ENCODE assay signal across 24 cellular contexts in genomic region chr3:13517253-13517977, GRCh38. TPM values are rescaled to one million over a fixed set of nuclear protein-coding genes. Genes with fewer than 3 reads are reported as not detected.
A peak's percentile ranks its signal among the peaks of the same experiment; 100 is the strongest.
DNase-seq lines count a peak whose midpoint lies in the region; ATAC-seq, FAIRE-seq and TF ChIP-seq lines count a peak whose summit lies in the region.
"Had no signal": no experiment of that assay in that cellular context is flagged by ENCODE, and none has a peak within 500 bp of the region (broad histone marks: within the 10 kb centered on the region; RNA-seq: fewer than 3 reads in every experiment).

No MANE protein-coding gene starts in this region.

- TF ChIP-seq CTCF in kidney (IDR thresholded peaks at IDR 0.05; ENCODE audit: borderline replicate concordance, extremely low read depth, insufficient read depth) (no peak), gastrocnemius medialis (IDR thresholded peaks at IDR 0.05 in 4 of 5, conservative IDR thresholded peaks at IDR 0.05 in 1 of 5) (no peak), esophagus squamous epithelium (IDR thresholded peaks at IDR 0.05) (no peak), Peyer's patch (IDR thresholded peaks at IDR 0.05) (no peak)

- 67 to 90% methylated on average over 1 to 4 of the region's 18 CpGs for whole genome bisulfite sequencing in esophagus squamous epithelium, 2 donors

- DNase-seq in DMS 273 (lab: John Stamatoyannopoulos, UW; ENCODE audit: unreplicated experiment) (peak; percentile 18), DMS 273 treated with DMSO at 0.1 percent for 48 hours (lab: John Stamatoyannopoulos, UW) (no peak), kidney (peak; percentile 64), gastrocnemius medialis (peak; percentile 88), iPS-NIHi7 (ENCODE audit: extremely low spot score) (no peak), esophagus squamous epithelium (lab: John Stamatoyannopoulos, UW) (no peak), Peyer's patch (no peak)
- DNase-seq in activated CD8-positive, alpha-beta memory T cell treated with anti-CD3 and anti-CD28 coated beads, Interleukin-2, amount 50 U/mL, for 4 hours, result no peak
- DNase-seq: activated CD4-positive, alpha-beta T cell treated with anti-CD3 and anti-CD28 coated beads, Interleukin-2, amount 10 ng/mL, durations not matched to agents 7 days and 5 days; CD8-positive, alpha-beta memory T cell; DMS79; immature natural killer cell; Karpas-422; lower lobe of right lung; MV-4-11; NCI-H1694 treated with DMSO at 0.1 percent for 48 hours; NCI-H2171 treated with DMSO at 0.1 percent for 48 hours; NCI-H69; WERI-Rb-1 had no signal

- no peak overlapping the region for H3K9ac ChIP-seq in kidney (ENCODE audit: low read length in 2 of 2)

- H3K4me1 ChIP-seq in kidney (ENCODE audit: control insufficient read depth in 1 of 2, insufficient read depth in 1 of 2, low read depth in 1 of 2, low read length in 2 of 2), result no peaks in the 10 kb centered on the region
- H3K4me1 ChIP-seq in gastrocnemius medialis, result peaks cover 23 to 32% of the 10 kb centered on the region in 2 donors
- H3K4me1 ChIP-seq in esophagus squamous epithelium, result peaks cover 0 to 46% (median 18%) of the 10 kb centered on the region in 3 donors
- H3K4me1 ChIP-seq in Peyer's patch, result no peaks in the 10 kb centered on the region
- H3K4me1 ChIP-seq: lower lobe of right lung had no signal

- no peak overlapping the region for H3K27ac ChIP-seq in kidney (ENCODE audit: low read depth in 2 of 2, low read length in 2 of 2)
- H3K27ac ChIP-seq in gastrocnemius medialis, result peak overlapping the region; percentile 71 to 86 (median 80)
- H3K27ac ChIP-seq in esophagus squamous epithelium, result peak overlapping the region in 2 of 4 donors; percentile 68 to 75
- no peak overlapping the region for H3K27ac ChIP-seq in Peyer's patch
- H3K27ac ChIP-seq: 22Rv1, lower lobe of right lung, WERI-Rb-1 had no signal

- H3K36me3 ChIP-seq in kidney (ENCODE audit: control insufficient read depth in 1 of 2, insufficient read depth in 2 of 2, low read length in 2 of 2) (no peaks in the 10 kb centered on the region), gastrocnemius medialis (no peaks in the 10 kb centered on the region), esophagus squamous epithelium (no peaks in the 10 kb centered on the region), Peyer's patch (no peaks in the 10 kb centered on the region)
- H3K36me3 ChIP-seq: lower lobe of right lung, WERI-Rb-1 had no signal

- peak; percentile 61 to 72 for ATAC-seq in gastrocnemius medialis
- ATAC-seq: activated naive CD4-positive, alpha-beta T cell treated with anti-CD3 and anti-CD28 coated beads, Interleukin-2, amount 50 U/mL, for 72 hours; GM12878; HCT116 had no signal

- intact Hi-C loops in kidney (cut with DNase I) (no loop called here), gastrocnemius medialis (cut with DNase I; ENCODE audit: low total_unique reads) (no loop called here), esophagus squamous epithelium (cut with DNase I) (no loop called here)

- in situ Hi-C loops in gastrocnemius medialis (cut with MboI; ENCODE audit: low sequenced_read_pairs in 4 of 4), result no loop called here

- TF ChIP-seq POLR2A in gastrocnemius medialis (IDR thresholded peaks at IDR 0.05) (no peak), esophagus squamous epithelium (IDR thresholded peaks at IDR 0.05) (no peak), Peyer's patch (IDR thresholded peaks at IDR 0.05) (no peak)

- H3K4me3 ChIP-seq in kidney (ENCODE audit: low read length in 2 of 2), result no peak overlapping the region
- no peak overlapping the region for H3K4me3 ChIP-seq in gastrocnemius medialis
- no peak overlapping the region for H3K4me3 ChIP-seq in esophagus squamous epithelium
- H3K4me3 ChIP-seq in Peyer's patch, result no peak overlapping the region
- H3K4me3 ChIP-seq: GM12878, lower lobe of right lung had no signal

- no peak for FAIRE-seq in kidney (lab: Jason Lieb, UNC)
- FAIRE-seq: colon, GM12878 had no signal

- H3K27me3 ChIP-seq in gastrocnemius medialis (no peaks in the 10 kb centered on the region), esophagus squamous epithelium (peaks cover 0 to 17% (median 0%) of the 10 kb centered on the region in 4 donors), Peyer's patch (no peaks in the 10 kb centered on the region)

- no peaks in the 10 kb centered on the region for H3K9me3 ChIP-seq in kidney (ENCODE audit: control insufficient read depth in 1 of 2, low read length in 2 of 2)
- no peaks in the 10 kb centered on the region for H3K9me3 ChIP-seq in gastrocnemius medialis
- no peaks in the 10 kb centered on the region for H3K9me3 ChIP-seq in esophagus squamous epithelium
- H3K9me3 ChIP-seq in Peyer's patch, result no peaks in the 10 kb centered on the region
- H3K9me3 ChIP-seq: lower lobe of right lung had no signal

RNA-seq across cellular contexts. Expression of gene FBLN2, which starts 31.5 kb away (rescaled TPM):
- total RNA-seq in kidney (43.4 TPM), gastrocnemius medialis (10 to 100 TPM; 28.9 to 45.7 (median 34.0) TPM), esophagus squamous epithelium (100 to 1,000 TPM in 1 of 4 donors, 10 to 100 TPM in 2, 1 to 10 TPM in 1; 6.3 to 122 (median 25.7) TPM), Peyer's patch (10 to 100 TPM; 20.6 to 51.2 (median 32.8) TPM)
- polyA plus RNA-seq in kidney (ENCODE audit: insufficient read depth, low read depth, low replicate concordance), result 3.2 TPM
- total RNA-seq: activated CD4-positive, alpha-beta T cell treated with anti-CD3 and anti-CD28 coated beads, Interleukin-2, amount 10 ng/mL, durations not matched to agents 7 days and 5 days; activated naive CD4-positive, alpha-beta T cell treated with anti-CD3 and anti-CD28 coated beads, Interleukin-2, amount 50 U/mL, for 72 hours had no signal

RNA-seq across cellular contexts. Expression of gene HDAC11, which starts 37.3 kb away (rescaled TPM):
- total RNA-seq in kidney (28.3 TPM), gastrocnemius medialis (10 to 100 TPM; 13.0 to 40.4 (median 15.8) TPM), esophagus squamous epithelium (10 to 100 TPM in 3 of 4 donors, 1 to 10 TPM in 1; 8.1 to 25.4 (median 12.3) TPM), Peyer's patch (10 to 100 TPM; 17.7 to 28.5 (median 21.3) TPM)
- polyA plus RNA-seq in kidney (ENCODE audit: insufficient read depth, low read depth, low replicate concordance), result 43.7 TPM

Comparison
In these comparisons a context has a peak if more than half of its experiments do, and no peak if none do; other contexts are left out.
1. DNase-seq: peak in DMS 273 (single experiment), kidney (single experiment) and gastrocnemius medialis (2 of 2); none in DMS 273 treated with DMSO at 0.1 percent for 48 hours (single experiment), iPS-NIHi7 (single experiment), activated CD8-positive, alpha-beta memory T cell treated with anti-CD3 and anti-CD28 coated beads, Interleukin-2, amount 50 U/mL, for 4 hours (single experiment), esophagus squamous epithelium (single experiment) and Peyer's patch (0 of 3).
2. H3K27ac ChIP-seq: peak in gastrocnemius medialis (4 of 4); none in kidney (0 of 2) and Peyer's patch (0 of 4).